Comparison of ENCODE assay signal across 8 cellular contexts in genomic region chr22:36356708-36357694, GRCh38. TPM values are rescaled to one million over a fixed set of nuclear protein-coding genes. Genes with fewer than 3 reads are reported as not detected.
DNase-seq lines count a peak whose midpoint lies in the region; ATAC-seq and TF ChIP-seq lines count a peak whose summit lies in the region.

No MANE protein-coding gene starts in this region.

- no peak overlapping the region for H3T11ph ChIP-seq in H9 (ENCODE audit: low read length)

- H3K23ac ChIP-seq in H9 (ENCODE audit: insufficient read length, low read depth, low read length), result no peak overlapping the region

- H3K23me2 ChIP-seq in H9 (ENCODE audit: insufficient read length, low read depth, low read length, poor library complexity, severe bottlenecking), result no peaks in the 10 kb centered on the region

- H3K27me3 Mint-ChIP-seq in H9 (ENCODE audit: low read depth), result no peaks in the 10 kb centered on the region; the same call in 1 of the 2 replicates
- H3K27me3 Mint-ChIP-seq in activated CD4-positive, alpha-beta T cell treated with anti-CD3 and anti-CD28 coated beads, Interleukin-2, amount 10 ng/mL, durations not matched to agents 7 days and 5 days, result no peaks in the 10 kb centered on the region

- peaks cover 5% of the 10 kb centered on the region for H3K79me1 ChIP-seq in H9 (ENCODE audit: insufficient read depth, low read depth, low read length, poor library complexity, severe bottlenecking)

- no peak overlapping the region for H2BK5ac ChIP-seq in H9 (ENCODE audit: insufficient read length, low read length)

- H2BK120ac ChIP-seq in H9 (ENCODE audit: low read depth, low read length, poor library complexity, severe bottlenecking), result no peak overlapping the region

- ATAC-seq in esophagus mucosa (peak; percentile 51), HG03432 (IDR thresholded peaks at IDR 0.05; ENCODE audit: unreplicated experiment) (no peak)

- H3K4me3 Mint-ChIP-seq in H9, result no peak overlapping the region
- H3K4me3 Mint-ChIP-seq in activated CD4-positive, alpha-beta T cell treated with anti-CD3 and anti-CD28 coated beads, Interleukin-2, amount 10 ng/mL, durations not matched to agents 7 days and 5 days, result peak overlapping the region; percentile 57

- H3K14ac ChIP-seq in H9 (ENCODE audit: insufficient read depth, low read length), result no peak overlapping the region

- TF ChIP-seq CTCF in H9 (conservative IDR thresholded peaks at IDR 0.05), result no peak
- no peak for TF ChIP-seq CTCF in WERI-Rb-1 (IDR thresholded peaks at IDR 0.05; ENCODE audit: low read depth, low read length)

- no peaks in the 10 kb centered on the region for H4K20me1 ChIP-seq in H9 (ENCODE audit: control insufficient read depth, insufficient read depth, insufficient read length)

- H3K18ac ChIP-seq in H9 (ENCODE audit: insufficient read length, low read depth, low read length), result no peak overlapping the region

- no peak overlapping the region for H4K8ac ChIP-seq in H9 (replicated peaks; ENCODE audit: insufficient read length, low read depth, low read length)

- no peak overlapping the region for H3K4ac ChIP-seq in H9 (ENCODE audit: low read depth, low read length)

- H3K9ac ChIP-seq in H9 (ENCODE audit: extremely low read depth, insufficient read length, low read length), result no peak overlapping the region

- H2AFZ ChIP-seq in H9 (ENCODE audit: low read length), result no peak overlapping the region

- DNase-seq in H9 (no peak), WERI-Rb-1 (no peak), NCI-H82 (lab: John Stamatoyannopoulos, UW) (no peak), GDM1 (lab: John Stamatoyannopoulos, UW) (no peak)
- DNase-seq in activated CD4-positive, alpha-beta T cell treated with anti-CD3 and anti-CD28 coated beads, Interleukin-2, amount 10 ng/mL, durations not matched to agents 7 days and 5 days, result no peak
- DNase-seq in stimulated activated CD4-positive, alpha-beta T cell treated with anti-CD3 and anti-CD28 coated beads, Interleukin-4, amount 100 ng/mL, for 1 hour, result peak; percentile 45

- peaks cover 74 to 80% of the 10 kb centered on the region in 2 experiments for H3K4me1 Mint-ChIP-seq in H9
- H3K4me1 Mint-ChIP-seq in activated CD4-positive, alpha-beta T cell treated with anti-CD3 and anti-CD28 coated beads, Interleukin-2, amount 10 ng/mL, durations not matched to agents 7 days and 5 days, result peaks cover 97% of the 10 kb centered on the region

- no peaks in the 10 kb centered on the region; a peak in 1 of 5 replicates for H3K9me3 Mint-ChIP-seq in H9
- H3K9me3 Mint-ChIP-seq in activated CD4-positive, alpha-beta T cell treated with anti-CD3 and anti-CD28 coated beads, Interleukin-2, amount 10 ng/mL, durations not matched to agents 7 days and 5 days, result no peaks in the 10 kb centered on the region

- H3K9me3 ChIP-seq in H9 (ENCODE audit: control insufficient read depth, low read depth, low read length) (no peaks in the 10 kb centered on the region), WERI-Rb-1 (ENCODE audit: severe bottlenecking) (no peaks in the 10 kb centered on the region)

- no CpG with 5 or more reads among the region's 28 CpGs for WGBS in H9 (ENCODE audit: extremely low coverage, insufficient read length, low lambda C conversion rate)

- H4K91ac ChIP-seq in H9 (ENCODE audit: insufficient read length, low read depth, low read length), result no peak overlapping the region

- POLR2A ChIA-PET in activated CD4-positive, alpha-beta T cell treated with anti-CD3 and anti-CD28 coated beads, Interleukin-2, amount 10 ng/mL, durations not matched to agents 7 days and 5 days (lab: Charles Lee), result interaction anchor here (0.6 to 0.8 kb wide), 2 partner anchors 19 to 24 kb away, joined by 3 read pairs; no protein-coding TSS in a partner anchor

- peaks cover 5% of the 10 kb centered on the region; the same call in 1 of the 2 replicates for H3K36me3 ChIP-seq in WERI-Rb-1

- H3K4me3 ChIP-seq in WERI-Rb-1 (ENCODE audit: low read depth, low read length), result no peak overlapping the region

- peaks cover 62% of the 10 kb centered on the region; the same call in 1 of the 2 replicates for H3K79me2 ChIP-seq in H9 (ENCODE audit: insufficient read depth, low read length)

- no peak overlapping the region for H3K56ac ChIP-seq in H9 (ENCODE audit: insufficient read length, low read depth, low read length)

- no peak overlapping the region for H2BK20ac ChIP-seq in H9 (ENCODE audit: low read depth, low read length, poor library complexity, severe bottlenecking)

- H3K27ac Mint-ChIP-seq in H9, result peak overlapping the region; percentile 1 to 85 (median 58); a peak in 6 of 7 replicates
- peak overlapping the region; percentile 81 for H3K27ac Mint-ChIP-seq in activated CD4-positive, alpha-beta T cell treated with anti-CD3 and anti-CD28 coated beads, Interleukin-2, amount 10 ng/mL, durations not matched to agents 7 days and 5 days

- H2BK12ac ChIP-seq in H9 (ENCODE audit: insufficient read length, low read depth, low read length), result no peak overlapping the region

- H2AK5ac ChIP-seq in H9 (ENCODE audit: insufficient read length, low read length), result peak overlapping the region; percentile 44

- CTCF ChIA-PET in activated CD4-positive, alpha-beta T cell treated with anti-CD3 and anti-CD28 coated beads, Interleukin-2, amount 10 ng/mL, durations not matched to agents 7 days and 5 days (lab: Charles Lee), result interaction anchor here (0.7 to 2.3 kb wide), 12 partner anchors 8 to 133 kb away, joined by 3 to 8 read pairs (median 4); no protein-coding TSS in a partner anchor

- H3K4me1 ChIP-seq in H9 (ENCODE audit: insufficient read depth, low read length), result peaks cover 25% of the 10 kb centered on the region

- H3K27ac ChIP-seq in H9 (ENCODE audit: insufficient read length, low read depth, low read length), result no peak overlapping the region
- H3K27ac ChIP-seq in WERI-Rb-1, result no peak overlapping the region

- H3K27me3 ChIP-seq in H9 (ENCODE audit: insufficient read depth, low read length), result no peaks in the 10 kb centered on the region
- no peaks in the 10 kb centered on the region for H3K27me3 ChIP-seq in WERI-Rb-1 (ENCODE audit: insufficient read depth, low read depth, severe bottlenecking)

- no peak overlapping the region for H4K5ac ChIP-seq in H9 (ENCODE audit: insufficient read length, low read depth, low read length)

- H2BK15ac ChIP-seq in H9 (ENCODE audit: low read depth, low read length), result no peak overlapping the region

- peaks cover 2 to 19% (median 14%) of the 10 kb centered on the region in 3 experiments; a peak in 6 of 7 replicates for H3K36me3 Mint-ChIP-seq in H9 (ENCODE audit: insufficient read depth in 1 of 3, low read depth in 3 of 3)
- H3K36me3 Mint-ChIP-seq in activated CD4-positive, alpha-beta T cell treated with anti-CD3 and anti-CD28 coated beads, Interleukin-2, amount 10 ng/mL, durations not matched to agents 7 days and 5 days (ENCODE audit: low read depth), result peaks cover 63% of the 10 kb centered on the region

- H3K4me2 ChIP-seq in H9 (ENCODE audit: insufficient read depth, insufficient read length, low read length), result no peak overlapping the region

RNA-seq across cellular contexts. Expression of gene MYH9, which starts 30.8 kb away (rescaled TPM):
- 243 and 266 TPM in 2 replicates for total RNA-seq in H9 (2021)
- total RNA-seq in activated CD4-positive, alpha-beta T cell treated with anti-CD3 and anti-CD28 coated beads, Interleukin-2, amount 10 ng/mL, durations not matched to agents 7 days and 5 days, result 1,000 to 10,000 TPM in 1 of 2 experiments, 100 to 1,000 TPM in 1; 881 to 1,009 TPM
- total RNA-seq in esophagus mucosa, result 487 TPM
